20 cellular contexts compared by ENCODE assay signal in genomic region chr6:2396292-2396691, GRCh38.
DNase-seq lines count a peak whose midpoint lies in the region; ATAC-seq, FAIRE-seq and TF ChIP-seq lines count a peak whose summit lies in the region.
"Had no signal": no experiment of that assay in that cellular context is flagged by ENCODE, and none has a peak within 500 bp of the region (broad histone marks: within the 10 kb centered on the region; RNA-seq: fewer than 3 reads in every experiment).

No MANE protein-coding gene starts in this region.

- no peak overlapping the region for H3K27ac Mint-ChIP-seq in CD14-positive monocyte
- H3K27ac Mint-ChIP-seq: activated CD4-positive, alpha-beta memory T cell treated with anti-CD3 and anti-CD28 coated beads for 36 hours; natural killer cell treated with Interleukin-12 subunit alpha and Interleukin-12 subunit beta and Interleukin-15 and Interleukin-18, amount 100 ng/mL, for 72 hours; T-helper 2 cell treated with Interferon-gamma antibody and Interleukin-4, amounts not matched to agents 5 μg/mL and 100 μg/mL, for 36 hours had no signal

- POLR2A ChIA-PET in HEK293 (lab: Yijun Ruan, JAX): no interaction called here

- intact Hi-C loops in CD14-positive monocyte (cut with micrococcal nuclease): no loop called here

- H3K27me3 ChIP-seq in foreskin keratinocyte: peaks cover 13% of the 10 kb centered on the region
- H3K27me3 ChIP-seq: pancreas, upper lobe of right lung had no signal

- H3K4me1 Mint-ChIP-seq in CD14-positive monocyte: no peaks in the 10 kb centered on the region

- TF ChIP-seq CTCF in C4-2B (conservative IDR thresholded peaks at IDR 0.05) (peak; percentile 25; the same call in 1 of the 2 replicates), HEK293 (tag by site-specific recombination; IDR thresholded peaks at IDR 0.05) (no peak), foreskin keratinocyte (conservative IDR thresholded peaks at IDR 0.05) (peak; percentile 10), CD14-positive monocyte (IDR thresholded peaks at IDR 0.05) (no peak)

- no peaks in the 10 kb centered on the region for H3K9me3 ChIP-seq in HEK293 (ENCODE audit: control insufficient read depth, insufficient read depth, low read depth, low read length)
- H3K9me3 ChIP-seq: pancreas, upper lobe of right lung had no signal

- H3K4me3 Mint-ChIP-seq in CD14-positive monocyte: no peak overlapping the region
- H3K4me3 Mint-ChIP-seq: activated CD4-positive, alpha-beta memory T cell treated with anti-CD3 and anti-CD28 coated beads for 36 hours; natural killer cell treated with Interleukin-12 subunit alpha and Interleukin-12 subunit beta and Interleukin-15 and Interleukin-18, amount 100 ng/mL, for 72 hours; T-helper 2 cell treated with Interferon-gamma antibody and Interleukin-4, amounts not matched to agents 5 μg/mL and 100 μg/mL, for 36 hours had no signal

- no peak overlapping the region for H3K4me3 ChIP-seq in HEK293 (ENCODE audit: low read depth, low read length)
- H3K4me3 ChIP-seq: coronary artery, pancreas, upper lobe of right lung had no signal

- in situ Hi-C loops in SK-MEL-5 (cut with HindIII; ENCODE audit: low pct_unique_long_range_greater_than_20kb, low sequenced_read_pairs): no loop called here

- peaks cover 2 to 10% (median 6%) of the 10 kb centered on the region in 7 donors for H3K9me3 Mint-ChIP-seq in CD14-positive monocyte
- H3K9me3 Mint-ChIP-seq: activated CD4-positive, alpha-beta memory T cell treated with anti-CD3 and anti-CD28 coated beads for 36 hours; natural killer cell treated with Interleukin-12 subunit alpha and Interleukin-12 subunit beta and Interleukin-15 and Interleukin-18, amount 100 ng/mL, for 72 hours; T-helper 2 cell treated with Interferon-gamma antibody and Interleukin-4, amounts not matched to agents 5 μg/mL and 100 μg/mL, for 36 hours had no signal

- ATAC-seq in foreskin keratinocyte: no peak
- ATAC-seq: natural killer cell treated with Interleukin-12 subunit alpha and Interleukin-12 subunit beta and Interleukin-15 and Interleukin-18, amount 100 ng/mL, for 72 hours; pancreas; right cardiac atrium; upper lobe of right lung had no signal

- peak; percentile 40 for DNase-seq in SK-MEL-5 (ENCODE audit: low read depth, low spot score)
- DNase-seq in foreskin keratinocyte: no peak
- DNase-seq in islet precursor cell: no peak
- no peak for DNase-seq in urothelium cell line (ENCODE audit: low spot score)
- no peak for DNase-seq in stimulated activated CD8-positive, alpha-beta memory T cell treated with anti-CD3 and anti-CD28 coated beads, Interleukin-4, amount 100 ng/mL, for 48 hours
- no peak for DNase-seq in CD14-positive monocyte (ENCODE audit: low spot score)
- DNase-seq: activated CD4-positive, alpha-beta memory T cell treated with anti-CD3 and anti-CD28 coated beads for 36 hours; activated gamma-delta T cell; head of caudate nucleus; NCI-H1048; NCI-H526; pancreas; right cardiac atrium; upper lobe of right lung had no signal

- H3K4me1 ChIP-seq in HEK293 (ENCODE audit: control insufficient read depth, insufficient read depth, low read length) (no peaks in the 10 kb centered on the region; the same call in 1 of the 2 replicates), foreskin keratinocyte (no peaks in the 10 kb centered on the region)
- H3K4me1 ChIP-seq: pancreas, upper lobe of right lung had no signal

- FAIRE-seq in urothelium cell line (lab: Jason Lieb, UNC): no peak
- FAIRE-seq: HTR-8/SVneo, pancreas had no signal

- H3K27ac ChIP-seq in C4-2B: no peak overlapping the region
- no peak overlapping the region for H3K27ac ChIP-seq in HEK293 (ENCODE audit: extremely low read depth, low read depth, low read length)
- H3K27ac ChIP-seq in foreskin keratinocyte: no peak overlapping the region
- H3K27ac ChIP-seq: coronary artery, pancreas, upper lobe of right lung had no signal

- no peaks in the 10 kb centered on the region for H3K36me3 ChIP-seq in HEK293 (ENCODE audit: control insufficient read depth in 2 of 2, insufficient read depth in 1 of 2, low read length in 2 of 2)
- H3K36me3 ChIP-seq: upper lobe of right lung had no signal

- peaks cover 14% of the 10 kb centered on the region in 2 donors for H3K36me3 Mint-ChIP-seq in CD14-positive monocyte
- H3K36me3 Mint-ChIP-seq: natural killer cell treated with Interleukin-12 subunit alpha and Interleukin-12 subunit beta and Interleukin-15 and Interleukin-18, amount 100 ng/mL, for 72 hours had no signal

- CTCF ChIA-PET in HEK293 (lab: Yijun Ruan, JAX): interaction anchor here (0.7 to 0.9 kb wide), 2 partner anchors 36 to 972 kb away, joined by 4 to 5 read pairs; no protein-coding TSS in a partner anchor

- H3K27me3 Mint-ChIP-seq in CD14-positive monocyte (ENCODE audit: low read depth in 3 of 3): peaks cover 0 to 2% (median 0%) of the 10 kb centered on the region in 3 donors
- H3K27me3 Mint-ChIP-seq: activated CD4-positive, alpha-beta memory T cell treated with anti-CD3 and anti-CD28 coated beads for 36 hours; natural killer cell treated with Interleukin-12 subunit alpha and Interleukin-12 subunit beta and Interleukin-15 and Interleukin-18, amount 100 ng/mL, for 72 hours had no signal

TF ChIP-seq in HEK293, 187 proteins besides CTCF, POLR2A, EP300 and RAD21:
- TF ChIP-seq ZBTB21 (tag by site-specific recombination; IDR thresholded peaks at IDR 0.05) (no peak), ZNF654 (tag by site-specific recombination; IDR thresholded peaks at IDR 0.05; ENCODE audit: low read depth) (peak; percentile 14; the same call in 1 of the 2 replicates), PRDM10 (tag by site-specific recombination; IDR thresholded peaks at IDR 0.05) (no peak)

Comparison
In these comparisons a context has a peak if more than half of its experiments do, and no peak if none do; other contexts are left out.
1. CTCF ChIP-seq: peak in C4-2B (single experiment) and foreskin keratinocyte (single experiment); none in HEK293 (single experiment) and CD14-positive monocyte (single experiment).